Comparison of ENCODE assay signal across 10 cellular contexts in genomic region chr17:43231205-43232020, GRCh38. TPM values are rescaled to one million over a fixed set of nuclear protein-coding genes. Genes with fewer than 3 reads are reported as not detected.
DNase-seq lines count a peak whose midpoint lies in the region; TF ChIP-seq lines count a peak whose summit lies in the region.
"Not testable (repeated sequence)": the region's sequence is repeated elsewhere in the genome, so short reads cannot be mapped to it uniquely, and the experiment has no call there.
"Had no signal": no experiment of that assay in that cellular context is flagged by ENCODE, and none has a peak within 500 bp of the region (broad histone marks: within the 10 kb centered on the region; RNA-seq: fewer than 3 reads in every experiment).

No MANE protein-coding gene starts in this region.

- not testable (repeated sequence) for H2AFZ ChIP-seq in ACC112 (ENCODE audit: low read length, unreplicated experiment)

- TF ChIP-seq POLR2A in breast epithelium (IDR thresholded peaks at IDR 0.05); lower leg skin (IDR thresholded peaks at IDR 0.05); transverse colon (IDR thresholded peaks at IDR 0.05): not testable (repeated sequence)

- H3K4me3 ChIP-seq in ACC112 (ENCODE audit: low read depth, low read length): peak overlapping the region; percentile 62
- H3K4me3 ChIP-seq in HUES64 (ENCODE audit: low read length): 0 out of 2 replicates have a peak overlapping the region, but pooled peaks have one; percentile 26
- H3K4me3 ChIP-seq in breast epithelium: peak overlapping the region; percentile 4 to 48 (median 10)
- H3K4me3 ChIP-seq in fibroblast of villous mesenchyme (ENCODE audit: low read depth, low read length): peak overlapping the region; percentile 54
- not testable (repeated sequence) for H3K4me3 ChIP-seq in lower leg skin (ENCODE audit: low read depth, poor library complexity, severe bottlenecking)
- H3K4me3 ChIP-seq in rectal smooth muscle tissue (ENCODE audit: low read length): peak overlapping the region; percentile 5
- H3K4me3 ChIP-seq in transverse colon: peak overlapping the region in 1 of 4 donors; percentile 4

- H3K4me1 ChIP-seq in ACC112 (ENCODE audit: control insufficient read depth, insufficient read depth, low read length, unreplicated experiment); HUES64 (ENCODE audit: insufficient read depth, low read length); breast epithelium; rectal smooth muscle tissue (ENCODE audit: control insufficient read depth, insufficient read depth, low read length); transverse colon: not testable (repeated sequence)

- H3K36me3 ChIP-seq in ACC112 (ENCODE audit: insufficient read depth, low read length); HUES64 (ENCODE audit: insufficient read depth, low read length); breast epithelium; rectal smooth muscle tissue (ENCODE audit: control insufficient read depth, insufficient read depth, low read length); transverse colon: not testable (repeated sequence)

- DNase-seq in activated CD4-positive, CD25-positive, alpha-beta regulatory T cell treated with anti-CD3 and anti-CD28 coated beads, Interleukin-2, amount 50 U/mL, for 72 hours: peak; percentile 21
- DNase-seq in breast epithelium (ENCODE audit: low spot score in 2 of 2) (peak in 1 of 2 donors; percentile 7), lower leg skin (ENCODE audit: low spot score in 2 of 2) (peak; percentile 19 to 49)
- not testable (repeated sequence) for DNase-seq in fibroblast of villous mesenchyme (ENCODE audit: low read depth); transverse colon

- intact Hi-C loops in breast epithelium (cut with DNase I; ENCODE audit: low total_unique reads); lower leg skin (cut with DNase I; ENCODE audit: low total_unique reads); transverse colon (cut with DNase I; ENCODE audit: low total_unique reads): not testable (repeated sequence)

- WGBS in HUES64: 93% methylated on average over 13 of the region's 40 CpGs
- 69 to 79% methylated on average over 25 to 36 of the region's 40 CpGs for WGBS in lower leg skin, 2 donors
- 84% methylated on average over 18 of the region's 40 CpGs; no CpG with 5 or more reads in 1 of the 2 donors for WGBS in transverse colon (ENCODE audit: low coverage in 1 of 2), 2 donors

- not testable (repeated sequence) for H3K27me3 ChIP-seq in ACC112 (ENCODE audit: insufficient read depth, low read length); HUES64 (ENCODE audit: insufficient read depth, low read length); breast epithelium; rectal smooth muscle tissue (ENCODE audit: control insufficient read depth, insufficient read depth, low read length); transverse colon

- not testable (repeated sequence) for H3K9me3 ChIP-seq in HUES64 (ENCODE audit: insufficient read depth, low read depth, low read length); breast epithelium; transverse colon

- H3K9ac ChIP-seq in HUES64 (ENCODE audit: low read depth, low read length): not testable (repeated sequence)
- peak overlapping the region; percentile 32 for H3K9ac ChIP-seq in rectal smooth muscle tissue (ENCODE audit: low read length)

- TF ChIP-seq CTCF in breast epithelium (IDR thresholded peaks at IDR 0.05); fibroblast of villous mesenchyme (IDR thresholded peaks at IDR 0.05; ENCODE audit: insufficient read depth, low read depth, low read length); lower leg skin (IDR thresholded peaks at IDR 0.05); transverse colon (IDR thresholded peaks at IDR 0.05): not testable (repeated sequence)

- TF ChIP-seq EP300 in transverse colon (IDR thresholded peaks at IDR 0.05; ENCODE audit: low read depth): not testable (repeated sequence)

- in situ Hi-C loops in transverse colon (cut with MboI; ENCODE audit: low pct_ligation_motif_present in 1 of 4, low pct_unique_long_range_greater_than_20kb in 1 of 4, low sequenced_read_pairs in 3 of 4): not testable (repeated sequence)

- H3K79me2 ChIP-seq in ACC112 (ENCODE audit: control insufficient read depth, insufficient read depth, low read length, unreplicated experiment): not testable (repeated sequence)

- H3K27ac ChIP-seq in ACC112 (ENCODE audit: low read depth, low read length) (peak overlapping the region; percentile 53), breast epithelium (peak overlapping the region; percentile 4 to 80), rectal smooth muscle tissue (ENCODE audit: low read depth, low read length) (peak overlapping the region; percentile 85), transverse colon (peak overlapping the region; percentile 0 to 76 (median 32))
- not testable (repeated sequence) for H3K27ac ChIP-seq in HUES64 (ENCODE audit: low read depth, low read length)

RNA-seq across cellular contexts. Expression of gene RNU2-1, which starts 2.4 kb away (rescaled TPM):
- not detected for polyA plus RNA-seq in HUES64 (2013, experiment 1 of 2)
- not detected for polyA plus RNA-seq in HUES64 (2013, experiment 2 of 2)
- total RNA-seq in breast epithelium (not detected), fibroblast of villous mesenchyme (not detected in 2 replicates), lower leg skin (not detected), transverse colon (not detected)
- total RNA-seq: myocyte, pulmonary artery endothelial cell had no signal

RNA-seq across cellular contexts. Expression of gene CCDC200, which starts 3.0 kb away (rescaled TPM):
- polyA plus RNA-seq in HUES64 (2013, experiment 1 of 2): not detected
- not detected for polyA plus RNA-seq in HUES64 (2013, experiment 2 of 2)
- not detected for total RNA-seq in breast epithelium
- not detected in 2 replicates for total RNA-seq in fibroblast of villous mesenchyme
- total RNA-seq in lower leg skin: not detected
- not detected for total RNA-seq in transverse colon
- total RNA-seq: pulmonary artery endothelial cell had no signal

RNA-seq across cellular contexts. Expression of gene TMEM106A, which starts 19.7 kb away (rescaled TPM):
- 1.0 TPM for polyA plus RNA-seq in HUES64 (2013, experiment 1 of 2)
- polyA plus RNA-seq in HUES64 (2013, experiment 2 of 2): 1.1 TPM
- 1 to 10 TPM; 5.9 to 9.1 (median 7.9) TPM for total RNA-seq in breast epithelium
- 11.0 and 11.7 TPM in 2 replicates for total RNA-seq in fibroblast of villous mesenchyme
- 1 to 10 TPM in 3 of 4 donors, under 1 TPM in 1; 0.57 to 4.6 (median 1.4) TPM for total RNA-seq in lower leg skin
- 10 to 100 TPM in 1 of 4 donors, 1 to 10 TPM in 3; 4.1 to 24.3 (median 7.9) TPM for total RNA-seq in transverse colon
